ENCODE assay signal across 26 cellular contexts in the genomic region with DNA sequence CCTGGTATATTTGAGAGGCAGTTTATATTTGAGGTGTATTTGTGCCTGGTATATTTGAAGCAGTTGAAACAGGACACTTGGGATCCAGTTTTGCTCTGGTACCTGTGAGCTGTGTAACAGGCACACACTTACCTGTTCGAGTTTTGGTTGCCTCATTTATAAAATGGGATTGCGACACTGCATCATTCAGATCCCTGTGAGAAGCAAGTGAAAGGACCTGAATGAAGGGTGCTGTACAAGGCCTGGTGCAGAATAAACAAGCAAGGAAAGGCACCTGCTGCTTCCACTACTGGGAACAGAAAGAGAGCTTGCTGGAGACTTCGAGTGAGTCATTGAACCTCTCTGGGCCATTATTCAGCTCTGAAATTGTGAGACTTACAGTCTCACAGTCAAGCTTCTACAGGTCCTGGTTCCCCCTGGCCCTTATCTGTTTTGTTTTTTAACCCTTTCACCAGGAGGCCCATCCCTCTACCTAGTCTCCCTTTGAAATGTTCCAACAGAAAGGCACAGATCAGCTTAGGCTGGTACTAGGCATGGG. TPM values are rescaled to one million over a fixed set of nuclear protein-coding genes. Genes with fewer than 3 reads are reported as not detected.
"Had no signal": no experiment of that assay in that cellular context is flagged by ENCODE, and none has a peak within 500 bp of the region (broad histone marks: within the 10 kb centered on the region; RNA-seq: fewer than 3 reads in every experiment).

No MANE protein-coding gene starts in this region.

- H3K4me3 ChIP-seq: body of pancreas, mucosa of descending colon, spleen had no signal

- H3K27ac Mint-ChIP-seq: activated CD8-positive, alpha-beta T cell treated with anti-CD3 and anti-CD28 coated beads, Interleukin-2, amount 10 ng/mL, durations not matched to agents 7 days and 5 days; activated T-cell treated with anti-CD3 and anti-CD28 coated beads, Interleukin-2, amount 50 U/mL, for 24 hours; activated T-helper 2 cell treated with anti-CD3 and anti-CD28 coated beads, Interferon-gamma antibody, Interleukin-2, Interleukin-4, amounts not matched to agents 10 μg/mL and 5 μg/mL and 100 μg/mL, durations not matched to agents 14 hours and 24 hours and 36 hours had no signal

- H3K36me3 Mint-ChIP-seq: naive B cell had no signal

- H3K27me3 ChIP-seq: body of pancreas had no signal

- H3K27me3 Mint-ChIP-seq: naive B cell had no signal

- H3K27ac ChIP-seq: body of pancreas had no signal

- H3K9me3 ChIP-seq: body of pancreas, mucosa of descending colon, spleen had no signal

- DNase-seq: activated CD4-positive, alpha-beta T cell treated with anti-CD3 and anti-CD28 coated beads for 48 hours; activated CD4-positive, CD25-positive, alpha-beta regulatory T cell; activated CD8-positive, alpha-beta T cell treated with anti-CD3 and anti-CD28 coated beads, Interleukin-2, amount 10 ng/mL, durations not matched to agents 7 days and 5 days; activated naive CD4-positive, alpha-beta T cell treated with Interleukin-2 at 50 U/mL for 16 hours; activated T-cell treated with anti-CD3 and anti-CD28 coated beads, Interleukin-2, amount 50 U/mL, for 24 hours; body of pancreas; caudate nucleus; foreskin melanocyte; glutamatergic neuron; hippocampal formation; left colon; mucosa of descending colon; naive B cell; retina; spleen; stimulated activated CD4-positive, alpha-beta T cell treated with anti-CD3 and anti-CD28 coated beads, Interleukin-4, amount 100 ng/mL, for 4 hours; stimulated activated naive CD4-positive, alpha-beta T cell; T1000 had no signal

- ATAC-seq: activated CD8-positive, alpha-beta T cell treated with anti-CD3 and anti-CD28 coated beads, Interleukin-2, amount 10 ng/mL, durations not matched to agents 7 days and 5 days; body of pancreas; left colon; mucosa of descending colon had no signal

- H3K36me3 ChIP-seq: spleen had no signal

- H3K9me3 Mint-ChIP-seq: activated T-cell treated with anti-CD3 and anti-CD28 coated beads, Interleukin-2, amount 50 U/mL, for 24 hours; activated T-helper 2 cell treated with anti-CD3 and anti-CD28 coated beads, Interferon-gamma antibody, Interleukin-2, Interleukin-4, amounts not matched to agents 10 μg/mL and 5 μg/mL and 100 μg/mL, durations not matched to agents 14 hours and 24 hours and 36 hours; neural crest cell had no signal

- H3K4me3 Mint-ChIP-seq: activated CD8-positive, alpha-beta T cell treated with anti-CD3 and anti-CD28 coated beads, Interleukin-2, amount 10 ng/mL, durations not matched to agents 7 days and 5 days; activated T-cell treated with anti-CD3 and anti-CD28 coated beads, Interleukin-2, amount 50 U/mL, for 24 hours; neural crest cell had no signal

- H3K4me1 ChIP-seq: body of pancreas had no signal

- FAIRE-seq: islet of Langerhans had no signal

RNA-seq across cellular contexts. Expression of a gene that starts 11.5 kb away (rescaled TPM):
- total RNA-seq: activated CD8-positive, alpha-beta T cell treated with anti-CD3 and anti-CD28 coated beads, Interleukin-2, amount 10 ng/mL, durations not matched to agents 7 days and 5 days; activated T-helper 2 cell treated with anti-CD3 and anti-CD28 coated beads, Interferon-gamma antibody, Interleukin-2, Interleukin-4, amounts not matched to agents 10 μg/mL and 5 μg/mL and 100 μg/mL, durations not matched to agents 14 hours and 24 hours and 36 hours; body of pancreas; dermis microvascular lymphatic vessel endothelial cell; epithelial cell of proximal tubule; left colon; mucosa of descending colon; neural crest cell; omental fat pad; spleen; urinary bladder had no signal
- polyA plus RNA-seq: spleen, urinary bladder had no signal

RNA-seq across cellular contexts. Expression of a gene that starts 14.1 kb away (rescaled TPM):
- total RNA-seq: activated CD8-positive, alpha-beta T cell treated with anti-CD3 and anti-CD28 coated beads, Interleukin-2, amount 10 ng/mL, durations not matched to agents 7 days and 5 days; activated T-helper 2 cell treated with anti-CD3 and anti-CD28 coated beads, Interferon-gamma antibody, Interleukin-2, Interleukin-4, amounts not matched to agents 10 μg/mL and 5 μg/mL and 100 μg/mL, durations not matched to agents 14 hours and 24 hours and 36 hours; body of pancreas; dermis microvascular lymphatic vessel endothelial cell; epithelial cell of proximal tubule; left colon; mucosa of descending colon; neural crest cell; omental fat pad; posterior vena cava; spleen; urinary bladder had no signal
- polyA plus RNA-seq: spleen had no signal

RNA-seq across cellular contexts. Expression of a gene that starts 38.9 kb away (rescaled TPM):
- total RNA-seq: activated CD8-positive, alpha-beta T cell treated with anti-CD3 and anti-CD28 coated beads, Interleukin-2, amount 10 ng/mL, durations not matched to agents 7 days and 5 days; activated T-helper 2 cell treated with anti-CD3 and anti-CD28 coated beads, Interferon-gamma antibody, Interleukin-2, Interleukin-4, amounts not matched to agents 10 μg/mL and 5 μg/mL and 100 μg/mL, durations not matched to agents 14 hours and 24 hours and 36 hours; body of pancreas; dermis microvascular lymphatic vessel endothelial cell; epithelial cell of proximal tubule; left colon; mucosa of descending colon; omental fat pad; posterior vena cava had no signal
- polyA plus RNA-seq: spleen had no signal
